ENCODE assay signal across 1 cellular context in genomic region chr10:50332108-50332846, GRCh38.
TF ChIP-seq lines count a peak whose summit lies in the region.

No MANE protein-coding gene starts in this region.

TF ChIP-seq in HepG2, 621 proteins besides CTCF, POLR2A, EP300 and RAD21 (continued from another document):
- no peak for TF ChIP-seq HMGXB4 (CRISPR knock-in tag; IDR thresholded peaks at IDR 0.05; ENCODE audit: borderline replicate concordance in 1 of 2, low read depth in 1 of 2)
- no peak for TF ChIP-seq MEIS1 (CRISPR knock-in tag; IDR thresholded peaks at IDR 0.05; ENCODE audit: borderline replicate concordance)
- TF ChIP-seq HMG20B (CRISPR knock-in tag; conservative IDR thresholded peaks at IDR 0.05) = no peak
- TF ChIP-seq CENPBD1 (CRISPR knock-in tag; IDR thresholded peaks at IDR 0.05; ENCODE audit: borderline replicate concordance, low read depth) = no peak
